ENCODE assay signal across 2 cellular contexts in the genomic region with DNA sequence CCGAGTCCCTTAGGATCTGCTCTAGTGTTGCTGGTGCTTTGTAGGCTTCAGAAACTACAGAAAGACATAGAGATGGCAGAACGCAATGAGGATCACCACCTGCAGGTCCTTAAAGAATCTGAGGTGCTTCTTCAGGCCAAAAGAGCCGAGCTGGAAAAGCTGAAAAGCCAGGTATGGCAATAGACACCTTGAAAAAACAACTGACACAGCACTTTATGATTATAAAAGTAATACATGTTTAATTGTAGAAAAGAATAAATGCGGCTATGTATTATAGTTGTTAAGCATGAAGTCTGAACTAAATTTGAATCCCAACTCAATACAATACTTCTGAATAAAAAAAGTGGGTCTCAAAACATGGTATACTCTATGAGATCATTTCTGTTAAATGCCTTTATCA.
TF ChIP-seq lines count a peak whose summit lies in the region.

No MANE protein-coding gene starts in this region.

TF ChIP-seq in K562, 482 proteins besides CTCF, POLR2A, EP300 and RAD21 (continued from another document):
- TF ChIP-seq CHD7 (IDR thresholded peaks at IDR 0.05; ENCODE audit: low read depth, low read length) (no peak), ELF1 (tag; IDR thresholded peaks at IDR 0.05) (no peak), ZEB2 (IDR thresholded peaks at IDR 0.05) (no peak), MAFF (IDR thresholded peaks at IDR 0.05; ENCODE audit: low read length) (peak; percentile 57; the same call in 1 of the 2 replicates), C11orf30 (IDR thresholded peaks at IDR 0.05; ENCODE audit: low read depth) (peak; percentile 73), RBM17 (IDR thresholded peaks at IDR 0.05; ENCODE audit: borderline replicate concordance, low read depth, low read length) (no peak), ZNF253 (CRISPR knock-in tag; conservative IDR thresholded peaks at IDR 0.05) (no peak), CBX3 (IDR thresholded peaks at IDR 0.05; ENCODE audit: borderline replicate concordance in 1 of 2, low read length in 2 of 2) (no peak), NFE2L1 (tag; IDR thresholded peaks at IDR 0.05; ENCODE audit: borderline replicate concordance, low read depth) (no peak), MCM3 (IDR thresholded peaks at IDR 0.05) (no peak), COPS2 (conservative IDR thresholded peaks at IDR 0.05) (no peak)
- TF ChIP-seq, protein P1, sequence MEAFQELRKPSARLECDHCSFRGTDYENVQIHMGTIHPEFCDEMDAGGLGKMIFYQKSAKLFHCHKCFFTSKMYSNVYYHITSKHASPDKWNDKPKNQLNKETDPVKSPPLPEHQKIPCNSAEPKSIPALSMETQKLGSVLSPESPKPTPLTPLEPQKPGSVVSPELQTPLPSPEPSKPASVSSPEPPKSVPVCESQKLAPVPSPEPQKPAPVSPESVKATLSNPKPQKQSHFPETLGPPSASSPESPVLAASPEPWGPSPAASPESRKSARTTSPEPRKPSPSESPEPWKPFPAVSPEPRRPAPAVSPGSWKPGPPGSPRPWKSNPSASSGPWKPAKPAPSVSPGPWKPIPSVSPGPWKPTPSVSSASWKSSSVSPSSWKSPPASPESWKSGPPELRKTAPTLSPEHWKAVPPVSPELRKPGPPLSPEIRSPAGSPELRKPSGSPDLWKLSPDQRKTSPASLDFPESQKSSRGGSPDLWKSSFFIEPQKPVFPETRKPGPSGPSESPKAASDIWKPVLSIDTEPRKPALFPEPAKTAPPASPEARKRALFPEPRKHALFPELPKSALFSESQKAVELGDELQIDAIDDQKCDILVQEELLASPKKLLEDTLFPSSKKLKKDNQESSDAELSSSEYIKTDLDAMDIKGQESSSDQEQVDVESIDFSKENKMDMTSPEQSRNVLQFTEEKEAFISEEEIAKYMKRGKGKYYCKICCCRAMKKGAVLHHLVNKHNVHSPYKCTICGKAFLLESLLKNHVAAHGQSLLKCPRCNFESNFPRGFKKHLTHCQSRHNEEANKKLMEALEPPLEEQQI (IDR thresholded peaks at IDR 0.05) = no peak

TF ChIP-seq in GM23338, 12 proteins besides CTCF, POLR2A, EP300 and RAD21 (continued from another document):
- TF ChIP-seq, protein P2, sequence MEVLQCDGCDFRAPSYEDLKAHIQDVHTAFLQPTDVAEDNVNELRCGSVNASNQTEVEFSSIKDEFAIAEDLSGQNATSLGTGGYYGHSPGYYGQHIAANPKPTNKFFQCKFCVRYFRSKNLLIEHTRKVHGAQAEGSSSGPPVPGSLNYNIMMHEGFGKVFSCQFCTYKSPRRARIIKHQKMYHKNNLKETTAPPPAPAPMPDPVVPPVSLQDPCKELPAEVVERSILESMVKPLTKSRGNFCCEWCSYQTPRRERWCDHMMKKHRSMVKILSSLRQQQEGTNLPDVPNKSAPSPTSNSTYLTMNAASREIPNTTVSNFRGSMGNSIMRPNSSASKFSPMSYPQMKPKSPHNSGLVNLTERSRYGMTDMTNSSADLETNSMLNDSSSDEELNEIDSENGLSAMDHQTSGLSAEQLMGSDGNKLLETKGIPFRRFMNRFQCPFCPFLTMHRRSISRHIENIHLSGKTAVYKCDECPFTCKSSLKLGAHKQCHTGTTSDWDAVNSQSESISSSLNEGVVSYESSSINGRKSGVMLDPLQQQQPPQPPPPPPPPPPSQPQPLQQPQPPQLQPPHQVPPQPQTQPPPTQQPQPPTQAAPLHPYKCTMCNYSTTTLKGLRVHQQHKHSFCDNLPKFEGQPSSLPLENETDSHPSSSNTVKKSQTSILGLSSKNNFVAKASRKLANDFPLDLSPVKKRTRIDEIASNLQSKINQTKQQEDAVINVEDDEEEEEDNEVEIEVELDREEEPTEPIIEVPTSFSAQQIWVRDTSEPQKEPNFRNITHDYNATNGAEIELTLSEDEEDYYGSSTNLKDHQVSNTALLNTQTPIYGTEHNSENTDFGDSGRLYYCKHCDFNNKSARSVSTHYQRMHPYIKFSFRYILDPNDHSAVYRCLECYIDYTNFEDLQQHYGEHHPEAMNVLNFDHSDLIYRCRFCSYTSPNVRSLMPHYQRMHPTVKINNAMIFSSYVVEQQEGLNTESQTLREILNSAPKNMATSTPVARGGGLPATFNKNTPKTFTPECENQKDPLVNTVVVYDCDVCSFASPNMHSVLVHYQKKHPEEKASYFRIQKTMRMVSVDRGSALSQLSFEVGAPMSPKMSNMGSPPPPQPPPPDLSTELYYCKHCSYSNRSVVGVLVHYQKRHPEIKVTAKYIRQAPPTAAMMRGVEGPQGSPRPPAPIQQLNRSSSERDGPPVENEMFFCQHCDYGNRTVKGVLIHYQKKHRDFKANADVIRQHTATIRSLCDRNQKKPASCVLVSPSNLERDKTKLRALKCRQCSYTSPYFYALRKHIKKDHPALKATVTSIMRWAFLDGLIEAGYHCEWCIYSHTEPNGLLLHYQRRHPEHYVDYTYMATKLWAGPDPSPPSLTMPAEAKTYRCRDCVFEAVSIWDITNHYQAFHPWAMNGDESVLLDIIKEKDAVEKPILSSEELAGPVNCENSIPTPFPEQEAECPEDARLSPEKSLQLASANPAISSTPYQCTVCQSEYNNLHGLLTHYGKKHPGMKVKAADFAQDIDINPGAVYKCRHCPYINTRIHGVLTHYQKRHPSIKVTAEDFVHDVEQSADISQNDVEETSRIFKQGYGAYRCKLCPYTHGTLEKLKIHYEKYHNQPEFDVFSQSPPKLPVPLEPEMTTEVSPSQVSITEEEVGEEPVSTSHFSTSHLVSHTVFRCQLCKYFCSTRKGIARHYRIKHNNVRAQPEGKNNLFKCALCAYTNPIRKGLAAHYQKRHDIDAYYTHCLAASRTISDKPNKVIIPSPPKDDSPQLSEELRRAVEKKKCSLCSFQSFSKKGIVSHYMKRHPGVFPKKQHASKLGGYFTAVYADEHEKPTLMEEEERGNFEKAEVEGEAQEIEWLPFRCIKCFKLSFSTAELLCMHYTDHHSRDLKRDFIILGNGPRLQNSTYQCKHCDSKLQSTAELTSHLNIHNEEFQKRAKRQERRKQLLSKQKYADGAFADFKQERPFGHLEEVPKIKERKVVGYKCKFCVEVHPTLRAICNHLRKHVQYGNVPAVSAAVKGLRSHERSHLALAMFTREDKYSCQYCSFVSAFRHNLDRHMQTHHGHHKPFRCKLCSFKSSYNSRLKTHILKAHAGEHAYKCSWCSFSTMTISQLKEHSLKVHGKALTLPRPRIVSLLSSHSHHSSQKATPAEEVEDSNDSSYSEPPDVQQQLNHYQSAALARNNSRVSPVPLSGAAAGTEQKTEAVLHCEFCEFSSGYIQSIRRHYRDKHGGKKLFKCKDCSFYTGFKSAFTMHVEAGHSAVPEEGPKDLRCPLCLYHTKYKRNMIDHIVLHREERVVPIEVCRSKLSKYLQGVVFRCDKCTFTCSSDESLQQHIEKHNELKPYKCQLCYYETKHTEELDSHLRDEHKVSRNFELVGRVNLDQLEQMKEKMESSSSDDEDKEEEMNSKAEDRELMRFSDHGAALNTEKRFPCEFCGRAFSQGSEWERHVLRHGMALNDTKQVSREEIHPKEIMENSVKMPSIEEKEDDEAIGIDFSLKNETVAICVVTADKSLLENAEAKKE (CRISPR knock-in tag; IDR thresholded peaks at IDR 0.05) = no peak
- TF ChIP-seq CREB1 (CRISPR knock-in tag; IDR thresholded peaks at IDR 0.05; ENCODE audit: low read depth) (no peak), STAT1 (IDR thresholded peaks at IDR 0.05; ENCODE audit: unreplicated experiment) (no peak), JUNB (IDR thresholded peaks at IDR 0.05; ENCODE audit: unreplicated experiment) (no peak), ZNF114 (CRISPR knock-in tag; IDR thresholded peaks at IDR 0.05) (no peak), EZH2 (IDR thresholded peaks at IDR 0.05; ENCODE audit: low read depth, unreplicated experiment) (no peak), POLR2AphosphoS5 (IDR thresholded peaks at IDR 0.05; ENCODE audit: low read depth) (no peak)
TF ChIP-seq in GM23338: peak in this region for 0.
